In the genomic region with DNA sequence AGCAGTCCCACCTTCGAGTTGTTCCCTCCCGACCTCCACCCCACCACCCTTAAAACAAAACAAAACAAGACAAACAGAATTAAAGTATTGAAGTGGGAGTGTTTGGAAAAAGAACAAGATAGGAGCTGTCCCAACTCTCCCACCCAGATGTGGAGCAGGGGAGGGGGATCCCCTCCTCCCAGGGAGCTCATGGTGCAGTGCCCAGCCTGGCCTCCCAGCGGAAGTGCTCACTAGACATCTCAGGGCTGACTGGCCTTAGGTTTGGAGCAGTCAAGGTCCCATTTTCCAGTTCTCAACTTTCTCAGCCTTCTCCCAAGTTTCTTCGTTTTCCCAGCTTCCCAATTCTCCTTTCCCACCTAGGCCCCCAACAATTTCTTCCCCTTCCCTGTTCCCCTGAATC, we compare ENCODE assay signal across 18 cellular contexts. TPM values are rescaled to one million over a fixed set of nuclear protein-coding genes. Genes with fewer than 3 reads are reported as not detected.
A peak's percentile ranks its signal among the peaks of the same experiment; 100 is the strongest.
DNase-seq lines count a peak whose midpoint lies in the region; ATAC-seq, FAIRE-seq and TF ChIP-seq lines count a peak whose summit lies in the region.
"Had no signal": no experiment of that assay in that cellular context is flagged by ENCODE, and none has a peak within 500 bp of the region (broad histone marks: within the 10 kb centered on the region; RNA-seq: fewer than 3 reads in every experiment).

No MANE protein-coding gene starts in this region.

- CTCF ChIA-PET in K562 (lab: Yijun Ruan, JAX; ENCODE audit: low intra/inter-chr PET ratio): no interaction called here

- FAIRE-seq in K562 (lab: Jason Lieb, UNC): no peak
- FAIRE-seq: G401.6, GM12892, H54 had no signal

- no peaks in the 10 kb centered on the region for H3K9me3 Mint-ChIP-seq in activated naive CD8-positive, alpha-beta T cell treated with anti-CD3 and anti-CD28 coated beads, Interleukin-2, amount 10 ng/mL, durations not matched to agents 7 days and 5 days
- no peaks in the 10 kb centered on the region for H3K9me3 Mint-ChIP-seq in activated naive CD8-positive, alpha-beta T cell treated with anti-CD3 and anti-CD28 coated beads, Interleukin-2, amount 50 U/mL, for 24 hours
- H3K9me3 Mint-ChIP-seq: CD4-positive, alpha-beta T cell had no signal

- H3K9me3 ChIP-seq in K562 (replicated peaks; ENCODE audit: control insufficient read depth, insufficient read depth, low read depth, low read length): no peaks in the 10 kb centered on the region
- no peaks in the 10 kb centered on the region for H3K9me3 ChIP-seq in osteoblast (ENCODE audit: low read depth, low read length)

- H3K4me2 ChIP-seq in K562 (ENCODE audit: insufficient read depth, low read length) (no peak overlapping the region), osteoblast (ENCODE audit: insufficient read depth, low read length) (no peak overlapping the region)

- in situ Hi-C loops in K562 (cut with MboI): no loop called here

- no peak for TF ChIP-seq EP300 in K562 (IDR thresholded peaks at IDR 0.05; ENCODE audit: low read length)

- no peak for DNase-seq in activated naive CD8-positive, alpha-beta T cell treated with anti-CD3 and anti-CD28 coated beads, Interleukin-2, amount 10 ng/mL, durations not matched to agents 7 days and 5 days
- no peak for DNase-seq in activated naive CD8-positive, alpha-beta T cell treated with anti-CD3 and anti-CD28 coated beads, Interleukin-2, amount 50 U/mL, for 24 hours
- no peak for DNase-seq in K562 (ENCODE audit: extremely low read depth in 1 of 4, low spot score in 3 of 4)
- peak; percentile 85 for DNase-seq in osteoblast (ENCODE audit: insufficient read length, low spot score, missing footprints)
- no peak for DNase-seq in stimulated activated CD8-positive, alpha-beta memory T cell treated with anti-CD3 and anti-CD28 coated beads, Interleukin-4, amount 100 ng/mL, for 48 hours
- no peak for DNase-seq in Kasumi-1 (lab: John Stamatoyannopoulos, UW)
- DNase-seq: 8988T; AML-193; C1 segment of cervical spinal cord; Calu3; CD4-positive, alpha-beta T cell; DMS79; GM23248; KBM-7 had no signal

- H3K27ac Mint-ChIP-seq in activated naive CD8-positive, alpha-beta T cell treated with anti-CD3 and anti-CD28 coated beads, Interleukin-2, amount 10 ng/mL, durations not matched to agents 7 days and 5 days: peak overlapping the region; percentile 58
- H3K27ac Mint-ChIP-seq in activated naive CD8-positive, alpha-beta T cell treated with anti-CD3 and anti-CD28 coated beads, Interleukin-2, amount 50 U/mL, for 24 hours: no peak overlapping the region
- H3K27ac Mint-ChIP-seq: CD4-positive, alpha-beta T cell had no signal

- H3K4me3 ChIP-seq in K562: no peak overlapping the region
- H3K4me3 ChIP-seq in osteoblast (ENCODE audit: insufficient read depth, low read length): no peak overlapping the region
- H3K4me3 ChIP-seq: GM23248 had no signal

- POLR2A ChIA-PET in activated naive CD8-positive, alpha-beta T cell treated with anti-CD3 and anti-CD28 coated beads, Interleukin-2, amount 10 ng/mL, durations not matched to agents 7 days and 5 days (lab: Charles Lee): no interaction called here
- POLR2A ChIA-PET in K562 (lab: Yijun Ruan, JAX): interaction anchor here (0.6 to 2.0 kb wide), 4 partner anchors 9 to 114 kb away, joined by 3 to 12 read pairs (median 4); no protein-coding TSS in a partner anchor

- peaks cover 60% of the 10 kb centered on the region for H3K27me3 Mint-ChIP-seq in activated naive CD8-positive, alpha-beta T cell treated with anti-CD3 and anti-CD28 coated beads, Interleukin-2, amount 10 ng/mL, durations not matched to agents 7 days and 5 days
- H3K27me3 Mint-ChIP-seq in activated naive CD8-positive, alpha-beta T cell treated with anti-CD3 and anti-CD28 coated beads, Interleukin-2, amount 50 U/mL, for 24 hours: peaks cover 38% of the 10 kb centered on the region

- peak overlapping the region; percentile 32; the same call in 1 of the 2 replicates for H2AFZ ChIP-seq in K562 (ENCODE audit: low read depth, low read length)
- no peak overlapping the region for H2AFZ ChIP-seq in osteoblast (ENCODE audit: low read length)
- H2AFZ ChIP-seq: GM23248 had no signal

- no TSS peak for BruUV-seq in K562 (replicated peaks; lab: Mats Ljungman, UMichigan)

- TF ChIP-seq RAD21 in K562 (CRISPR knock-in tag; conservative IDR thresholded peaks at IDR 0.05 in 1 of 2, IDR thresholded peaks at IDR 0.05 in 1 of 2): no peak

- 0 out of 4 replicates have a peak overlapping the region, but pooled peaks of 1 of the 2 experiments have one; percentile 64 for H3K9ac ChIP-seq in K562 (ENCODE audit: insufficient read depth in 1 of 2, low read depth in 2 of 2, low read length in 2 of 2)
- H3K9ac ChIP-seq: GM23248 had no signal

- H3K27ac ChIP-seq in K562 (ENCODE audit: extremely low read depth, low read depth, low read length): no peak overlapping the region
- H3K27ac ChIP-seq in osteoblast (ENCODE audit: low read depth, low read length): no peak overlapping the region
- H3K27ac ChIP-seq: GM23248 had no signal

- no peak for TF ChIP-seq CTCF in K562 (IDR thresholded peaks at IDR 0.05 in 2 of 3, conservative IDR thresholded peaks at IDR 0.05 in 1 of 3; ENCODE audit: insufficient read depth in 2 of 3, low read depth in 1 of 3, low read length in 3 of 3)
- TF ChIP-seq CTCF in osteoblast (IDR thresholded peaks at IDR 0.05; ENCODE audit: extremely low read depth, low read depth, low read length): no peak

- no peak for ATAC-seq in activated naive CD8-positive, alpha-beta T cell treated with anti-CD3 and anti-CD28 coated beads, Interleukin-2, amount 10 ng/mL, durations not matched to agents 7 days and 5 days (ENCODE audit: low read depth)
- no peak for ATAC-seq in activated naive CD8-positive, alpha-beta T cell treated with anti-CD3 and anti-CD28 coated beads, Interleukin-2, amount 50 U/mL, for 24 hours
- no peak for ATAC-seq in K562
- no peak for ATAC-seq in GM21723 (IDR thresholded peaks at IDR 0.05; ENCODE audit: unreplicated experiment)

- TF ChIP-seq POLR2A in K562 (conservative IDR thresholded peaks at IDR 0.05): no peak

- no peaks in the 10 kb centered on the region for H3K36me3 Mint-ChIP-seq in activated naive CD8-positive, alpha-beta T cell treated with anti-CD3 and anti-CD28 coated beads, Interleukin-2, amount 10 ng/mL, durations not matched to agents 7 days and 5 days
- no peaks in the 10 kb centered on the region for H3K36me3 Mint-ChIP-seq in activated naive CD8-positive, alpha-beta T cell treated with anti-CD3 and anti-CD28 coated beads, Interleukin-2, amount 50 U/mL, for 24 hours (ENCODE audit: low read depth)

- H3K9me1 ChIP-seq in K562 (ENCODE audit: control insufficient read depth, insufficient read depth, low read length): no peaks in the 10 kb centered on the region

- H3K27me3 ChIP-seq in K562 (ENCODE audit: control insufficient read depth in 2 of 2, insufficient read depth in 2 of 2, low read length in 2 of 2) (no peaks in the 10 kb centered on the region), osteoblast (ENCODE audit: insufficient read depth, low read length) (peaks cover 54% of the 10 kb centered on the region)

- H3K79me2 ChIP-seq in K562 (ENCODE audit: control insufficient read depth, insufficient read depth, low read length): no peaks in the 10 kb centered on the region
- H3K79me2 ChIP-seq in osteoblast (ENCODE audit: insufficient read depth, low read length): no peaks in the 10 kb centered on the region

- 63% methylated on average over 3 of the region's 4 CpGs for WGBS in K562 (ENCODE audit: insufficient coverage, low coverage, missing lambda C conversion rate)

- intact Hi-C loops in K562 (cut with micrococcal nuclease): no loop called here

- H4K20me1 ChIP-seq in K562 (replicated peaks; ENCODE audit: control insufficient read depth, insufficient read depth, low read length): no peaks in the 10 kb centered on the region
- H4K20me1 ChIP-seq in osteoblast (ENCODE audit: insufficient read depth, low read length): no peaks in the 10 kb centered on the region

- H3K4me1 Mint-ChIP-seq in activated naive CD8-positive, alpha-beta T cell treated with anti-CD3 and anti-CD28 coated beads, Interleukin-2, amount 10 ng/mL, durations not matched to agents 7 days and 5 days: peaks cover 18% of the 10 kb centered on the region
- H3K4me1 Mint-ChIP-seq in activated naive CD8-positive, alpha-beta T cell treated with anti-CD3 and anti-CD28 coated beads, Interleukin-2, amount 50 U/mL, for 24 hours: peaks cover 7% of the 10 kb centered on the region

- peaks cover 11 to 27% of the 10 kb centered on the region in 2 experiments for H3K4me1 ChIP-seq in K562 (replicated peaks in 1 of 2; ENCODE audit: control insufficient read depth in 2 of 2, insufficient read depth in 2 of 2, low read length in 2 of 2)
- no peaks in the 10 kb centered on the region for H3K4me1 ChIP-seq in osteoblast (ENCODE audit: insufficient read depth, low read length)

- no peak overlapping the region for H3K4me3 Mint-ChIP-seq in activated naive CD8-positive, alpha-beta T cell treated with anti-CD3 and anti-CD28 coated beads, Interleukin-2, amount 10 ng/mL, durations not matched to agents 7 days and 5 days
- no peak overlapping the region for H3K4me3 Mint-ChIP-seq in activated naive CD8-positive, alpha-beta T cell treated with anti-CD3 and anti-CD28 coated beads, Interleukin-2, amount 50 U/mL, for 24 hours
- H3K4me3 Mint-ChIP-seq: CD4-positive, alpha-beta T cell had no signal

- no peaks in the 10 kb centered on the region for H3K36me3 ChIP-seq in K562 (ENCODE audit: control insufficient read depth, insufficient read depth, low read length)
- no peaks in the 10 kb centered on the region for H3K36me3 ChIP-seq in osteoblast (ENCODE audit: insufficient read depth, low read length)

RNA-seq across cellular contexts. Expression of a gene that starts 2.9 kb away (rescaled TPM):
- total RNA-seq in activated naive CD8-positive, alpha-beta T cell treated with anti-CD3 and anti-CD28 coated beads, Interleukin-2, amount 10 ng/mL, durations not matched to agents 7 days and 5 days: not detected
- total RNA-seq in K562 (2011; cell fraction: chromatin; rRNA removed; ENCODE audit: low replicate concordance): not detected in 2 replicates
- not detected in 2 replicates for total RNA-seq in K562 (2011; cell fraction: nucleolus; rRNA removed)
- not detected in 2 replicates for total RNA-seq in K562 (2011; cell fraction: nucleoplasm; rRNA removed)
- total RNA-seq in K562 (2014; rRNA removed) (not detected in 2 replicates), K562 (2014; rRNA removed; fragmentation: Illumina TruSeq; extraction: Trizol) (not detected in 2 replicates), K562 (2015; rRNA removed; fragmentation: Illumina TruSeq; extraction: Trizol) (not detected in 2 replicates), K562 (2021) (not detected in 2 replicates), osteoblast (not detected in 2 replicates)
- polyA plus RNA-seq in K562 (2011; rRNA removed) (0.03 and 0.04 TPM in 2 replicates), K562 (2014; fragmentation: Illumina TruSeq; extraction: Trizol) (not detected in 2 replicates), K562 (2014; fragmentation: Nextera tagmentation; extraction: Ambion mirVana) (not detected), K562 (2014; rRNA removed) (not detected in 2 replicates)
- 0.04 TPM in 1 of 2 replicates, not detected in the other for polyA plus RNA-seq in K562 (2011; cell fraction: cytosol; rRNA removed)
- 0.04 TPM in 1 of 2 replicates, not detected in the other for polyA plus RNA-seq in K562 (2011; cell fraction: nucleus; rRNA removed)
- polyA plus RNA-seq in K562 (2012): 0.04 and 0.07 TPM in 2 replicates
- polyA minus RNA-seq in K562 (2011; rRNA and poly(A)+ RNA removed): not detected in 2 replicates
- polyA minus RNA-seq in K562 (2011; cell fraction: cytosol; rRNA and poly(A)+ RNA removed): not detected in 2 replicates
- not detected in 2 replicates for polyA minus RNA-seq in K562 (2011; cell fraction: nucleus; rRNA and poly(A)+ RNA removed)
- total RNA-seq: Calu3, GM23248 had no signal
- polyA plus RNA-seq: GM23248 had no signal

RNA-seq across cellular contexts. Expression of a gene that starts 11.9 kb away (rescaled TPM):
- 10 to 100 TPM; 65.0 to 67.0 TPM for total RNA-seq in activated naive CD8-positive, alpha-beta T cell treated with anti-CD3 and anti-CD28 coated beads, Interleukin-2, amount 10 ng/mL, durations not matched to agents 7 days and 5 days
- total RNA-seq in K562 (2011; cell fraction: chromatin; rRNA removed; ENCODE audit: low replicate concordance): 123 and 253 TPM in 2 replicates
- total RNA-seq in K562 (2011; cell fraction: nucleolus; rRNA removed): 149 and 151 TPM in 2 replicates
- 129 and 138 TPM in 2 replicates for total RNA-seq in K562 (2011; cell fraction: nucleoplasm; rRNA removed)
- 81.8 and 106 TPM in 2 replicates for total RNA-seq in K562 (2014; rRNA removed)
- 45.1 and 51.9 TPM in 2 replicates for total RNA-seq in K562 (2014; rRNA removed; fragmentation: Illumina TruSeq; extraction: Trizol)
- 79.8 and 81.1 TPM in 2 replicates for total RNA-seq in K562 (2015; rRNA removed; fragmentation: Illumina TruSeq; extraction: Trizol)
- total RNA-seq in K562 (2021): 103 and 106 TPM in 2 replicates
- polyA plus RNA-seq in K562 (2011; rRNA removed): 80.5 and 110 TPM in 2 replicates
- 148 and 158 TPM in 2 replicates for polyA plus RNA-seq in K562 (2011; cell fraction: cytosol; rRNA removed)
- polyA plus RNA-seq in K562 (2011; cell fraction: nucleus; rRNA removed): 427 and 439 TPM in 2 replicates
- polyA plus RNA-seq in K562 (2012): 85.9 and 108 TPM in 2 replicates
- polyA plus RNA-seq in K562 (2014; fragmentation: Illumina TruSeq; extraction: Trizol): 99.6 and 119 TPM in 2 replicates
- 100 to 1,000 TPM; 124 to 157 TPM for polyA plus RNA-seq in K562 (2014; fragmentation: Nextera tagmentation; extraction: Ambion mirVana)
- 95.9 and 103 TPM in 2 replicates for polyA plus RNA-seq in K562 (2014; rRNA removed)
- 91.3 and 115 TPM in 2 replicates for polyA minus RNA-seq in K562 (2011; rRNA and poly(A)+ RNA removed)
- 75.9 and 85.9 TPM in 2 replicates for polyA minus RNA-seq in K562 (2011; cell fraction: cytosol; rRNA and poly(A)+ RNA removed)
- polyA minus RNA-seq in K562 (2011; cell fraction: nucleus; rRNA and poly(A)+ RNA removed): 62.5 and 105 TPM in 2 replicates
- 37.4 and 39.8 TPM in 2 replicates for total RNA-seq in osteoblast

RNA-seq across cellular contexts. Expression of a gene that starts 33.8 kb away (rescaled TPM):
- 10 to 100 TPM; 44.8 to 51.2 TPM for total RNA-seq in activated naive CD8-positive, alpha-beta T cell treated with anti-CD3 and anti-CD28 coated beads, Interleukin-2, amount 10 ng/mL, durations not matched to agents 7 days and 5 days
- 23.2 and 63.0 TPM in 2 replicates for total RNA-seq in K562 (2011; cell fraction: chromatin; rRNA removed; ENCODE audit: low replicate concordance)
- total RNA-seq in K562 (2011; cell fraction: nucleolus; rRNA removed): 28.3 and 35.0 TPM in 2 replicates
- total RNA-seq in K562 (2011; cell fraction: nucleoplasm; rRNA removed): 24.2 and 34.6 TPM in 2 replicates
- total RNA-seq in K562 (2014; rRNA removed): 1.8 and 2.9 TPM in 2 replicates
- 0.86 and 1.1 TPM in 2 replicates for total RNA-seq in K562 (2014; rRNA removed; fragmentation: Illumina TruSeq; extraction: Trizol)
- total RNA-seq in K562 (2015; rRNA removed; fragmentation: Illumina TruSeq; extraction: Trizol): 3.0 and 3.3 TPM in 2 replicates
- total RNA-seq in K562 (2021): 3.9 and 4.6 TPM in 2 replicates
- polyA plus RNA-seq in K562 (2011; rRNA removed): 3.0 and 7.2 TPM in 2 replicates
- 2.8 and 4.9 TPM in 2 replicates for polyA plus RNA-seq in K562 (2011; cell fraction: cytosol; rRNA removed)
- 39.1 and 39.9 TPM in 2 replicates for polyA plus RNA-seq in K562 (2011; cell fraction: nucleus; rRNA removed)
- polyA plus RNA-seq in K562 (2012): 2.3 and 8.9 TPM in 2 replicates
- 1.7 and 2.1 TPM in 2 replicates for polyA plus RNA-seq in K562 (2014; fragmentation: Illumina TruSeq; extraction: Trizol)
- polyA plus RNA-seq in K562 (2014; fragmentation: Nextera tagmentation; extraction: Ambion mirVana): 1 to 10 TPM in 1 of 2 experiments, under 1 TPM in 1; 0.45 to 1.3 TPM
- polyA plus RNA-seq in K562 (2014; rRNA removed): 4.9 and 5.6 TPM in 2 replicates
- polyA minus RNA-seq in K562 (2011; rRNA and poly(A)+ RNA removed): 3.0 and 4.4 TPM in 2 replicates
- polyA minus RNA-seq in K562 (2011; cell fraction: cytosol; rRNA and poly(A)+ RNA removed): 2.0 and 4.0 TPM in 2 replicates
- polyA minus RNA-seq in K562 (2011; cell fraction: nucleus; rRNA and poly(A)+ RNA removed): 8.6 and 11.4 TPM in 2 replicates
- total RNA-seq in osteoblast: 32.9 and 34.2 TPM in 2 replicates

RNA-seq across cellular contexts. Expression of a gene that starts 37.9 kb away (rescaled TPM):
- total RNA-seq in activated naive CD8-positive, alpha-beta T cell treated with anti-CD3 and anti-CD28 coated beads, Interleukin-2, amount 10 ng/mL, durations not matched to agents 7 days and 5 days: 100 to 1,000 TPM; 388 to 425 TPM
- 274 and 406 TPM in 2 replicates for total RNA-seq in K562 (2011; cell fraction: chromatin; rRNA removed; ENCODE audit: low replicate concordance)
- total RNA-seq in K562 (2011; cell fraction: nucleolus; rRNA removed): 346 and 363 TPM in 2 replicates
- total RNA-seq in K562 (2011; cell fraction: nucleoplasm; rRNA removed): 389 and 520 TPM in 2 replicates
- total RNA-seq in K562 (2014; rRNA removed): 395 and 475 TPM in 2 replicates
- 742 and 748 TPM in 2 replicates for total RNA-seq in K562 (2014; rRNA removed; fragmentation: Illumina TruSeq; extraction: Trizol)
- 576 and 603 TPM in 2 replicates for total RNA-seq in K562 (2015; rRNA removed; fragmentation: Illumina TruSeq; extraction: Trizol)
- 361 and 366 TPM in 2 replicates for total RNA-seq in K562 (2021)
- 988 and 1,156 TPM in 2 replicates for polyA plus RNA-seq in K562 (2011; rRNA removed)
- polyA plus RNA-seq in K562 (2011; cell fraction: cytosol; rRNA removed): 581 and 1,108 TPM in 2 replicates
- 677 and 1,297 TPM in 2 replicates for polyA plus RNA-seq in K562 (2011; cell fraction: nucleus; rRNA removed)
- 482 and 595 TPM in 2 replicates for polyA plus RNA-seq in K562 (2012)
- 540 and 563 TPM in 2 replicates for polyA plus RNA-seq in K562 (2014; fragmentation: Illumina TruSeq; extraction: Trizol)
- polyA plus RNA-seq in K562 (2014; fragmentation: Nextera tagmentation; extraction: Ambion mirVana): 1,000 to 10,000 TPM; 1,505 to 1,636 TPM
- 707 and 867 TPM in 2 replicates for polyA plus RNA-seq in K562 (2014; rRNA removed)
- polyA minus RNA-seq in K562 (2011; rRNA and poly(A)+ RNA removed): 355 and 476 TPM in 2 replicates
- 76.3 and 107 TPM in 2 replicates for polyA minus RNA-seq in K562 (2011; cell fraction: cytosol; rRNA and poly(A)+ RNA removed)
- 102 and 229 TPM in 2 replicates for polyA minus RNA-seq in K562 (2011; cell fraction: nucleus; rRNA and poly(A)+ RNA removed)
- 323 and 324 TPM in 2 replicates for total RNA-seq in osteoblast

RNA-seq across cellular contexts. Expression of a gene that starts 46.7 kb away (rescaled TPM):
- total RNA-seq in activated naive CD8-positive, alpha-beta T cell treated with anti-CD3 and anti-CD28 coated beads, Interleukin-2, amount 10 ng/mL, durations not matched to agents 7 days and 5 days: 10 to 100 TPM; 88.7 to 96.2 TPM
- total RNA-seq in K562 (2011; cell fraction: chromatin; rRNA removed; ENCODE audit: low replicate concordance): 65.4 and 90.5 TPM in 2 replicates
- total RNA-seq in K562 (2011; cell fraction: nucleolus; rRNA removed): 29.7 and 34.7 TPM in 2 replicates
- 46.8 and 54.4 TPM in 2 replicates for total RNA-seq in K562 (2011; cell fraction: nucleoplasm; rRNA removed)
- 31.5 and 32.2 TPM in 2 replicates for total RNA-seq in K562 (2014; rRNA removed)
- total RNA-seq in K562 (2014; rRNA removed; fragmentation: Illumina TruSeq; extraction: Trizol): 44.0 and 47.9 TPM in 2 replicates
- total RNA-seq in K562 (2015; rRNA removed; fragmentation: Illumina TruSeq; extraction: Trizol): 48.9 and 51.7 TPM in 2 replicates
- total RNA-seq in K562 (2021): 62.2 and 65.5 TPM in 2 replicates
- polyA plus RNA-seq in K562 (2011; rRNA removed): 41.6 and 64.9 TPM in 2 replicates
- 55.5 and 56.9 TPM in 2 replicates for polyA plus RNA-seq in K562 (2011; cell fraction: cytosol; rRNA removed)
- 49.9 and 53.7 TPM in 2 replicates for polyA plus RNA-seq in K562 (2011; cell fraction: nucleus; rRNA removed)
- polyA plus RNA-seq in K562 (2012): 23.7 and 26.5 TPM in 2 replicates
- 38.7 and 47.4 TPM in 2 replicates for polyA plus RNA-seq in K562 (2014; fragmentation: Illumina TruSeq; extraction: Trizol)
- 10 to 100 TPM in 1 of 2 experiments, 1 to 10 TPM in 1; 8.0 to 12.3 TPM for polyA plus RNA-seq in K562 (2014; fragmentation: Nextera tagmentation; extraction: Ambion mirVana)
- 25.5 and 28.2 TPM in 2 replicates for polyA plus RNA-seq in K562 (2014; rRNA removed)
- polyA minus RNA-seq in K562 (2011; rRNA and poly(A)+ RNA removed): 140 and 156 TPM in 2 replicates
- polyA minus RNA-seq in K562 (2011; cell fraction: cytosol; rRNA and poly(A)+ RNA removed): 64.3 and 64.4 TPM in 2 replicates
- polyA minus RNA-seq in K562 (2011; cell fraction: nucleus; rRNA and poly(A)+ RNA removed): 19.3 and 32.3 TPM in 2 replicates
- total RNA-seq in osteoblast: 50.3 and 56.0 TPM in 2 replicates
